ENCODE assay signal across 28 cellular contexts in genomic region chr19:5247957-5248705, GRCh38.
DNase-seq lines count a peak whose midpoint lies in the region; ATAC-seq and TF ChIP-seq lines count a peak whose summit lies in the region.
"Had no signal": no experiment of that assay in that cellular context is flagged by ENCODE, and none has a peak within 500 bp of the region (broad histone marks: within the 10 kb centered on the region; RNA-seq: fewer than 3 reads in every experiment).

No MANE protein-coding gene starts in this region.

- H3K36me3 Mint-ChIP-seq in endothelial cell (ENCODE audit: low read depth, unreplicated experiment) (peaks cover 4% of the 10 kb centered on the region), nephron progenitor cell (ENCODE audit: low read depth) (peaks cover 67% of the 10 kb centered on the region)
- H3K36me3 Mint-ChIP-seq: CD4-positive, alpha-beta memory T cell had no signal

- no peak overlapping the region for H2AFZ ChIP-seq in Karpas-422 (ENCODE audit: low read length)
- H2AFZ ChIP-seq: PC-9 had no signal

- no peaks in the 10 kb centered on the region for H3K79me2 ChIP-seq in Karpas-422 (ENCODE audit: low read length)

- peaks cover 2% of the 10 kb centered on the region for H3K36me3 ChIP-seq in H7 (replicated peaks; ENCODE audit: control insufficient read depth, insufficient read depth, low read length)
- no peaks in the 10 kb centered on the region for H3K36me3 ChIP-seq in Karpas-422 (ENCODE audit: insufficient read depth, low read length)
- H3K36me3 ChIP-seq: SJCRH30 had no signal

- H3K9ac ChIP-seq in Karpas-422 (ENCODE audit: low read length), result no peak overlapping the region

- DNase-seq in H7 (peak; percentile 84), NCI-H748 treated with DMSO at 0.1 percent for 48 hours (lab: John Stamatoyannopoulos, UW) (peak; percentile 35), endothelial cell (ENCODE audit: low spot score) (no peak), nephron progenitor cell (no peak), NCI-H2029 (lab: John Stamatoyannopoulos, UW) (no peak), Karpas-422 (no peak), occipital lobe (lab: John Stamatoyannopoulos, UW) (no peak)
- DNase-seq: AML-193; C1 segment of cervical spinal cord; Caco-2; CD4-positive, alpha-beta memory T cell; DMS 273 treated with DMSO at 0.1 percent for 48 hours; DMS79; EL; GF-D8; KG1; MM.1S; NCI-H2029 treated with DMSO at 0.1 percent for 48 hours; NCI-H226; NCI-H510A treated with DMSO at 0.1 percent for 48 hours; NCI-H82; NK-92 treated with Interleukin-12 subunit alpha and Interleukin-12 subunit beta, amount 100 ng/mL, for 24 hours; PC-9; SJCRH30 had no signal

- H3K4me2 ChIP-seq in Karpas-422 (ENCODE audit: low read depth, low read length, poor library complexity, severe bottlenecking), result no peak overlapping the region
- H3K4me2 ChIP-seq: A549, PC-9 had no signal

- ATAC-seq in HG03439 (IDR thresholded peaks at IDR 0.05; ENCODE audit: unreplicated experiment), result no peak
- ATAC-seq: A549, Right ventricle myocardium inferior, SK-N-SH treated with all-trans-retinoic acid at 6 μM for 48 hours had no signal

- H3K9me2 ChIP-seq in Karpas-422 (replicated peaks; ENCODE audit: insufficient read depth, low read length), result no peaks in the 10 kb centered on the region

- H3K4me1 ChIP-seq in Karpas-422 (ENCODE audit: low read length), result no peaks in the 10 kb centered on the region
- H3K4me1 ChIP-seq: A549, Caco-2, SJCRH30 had no signal

- H3K27me3 Mint-ChIP-seq in endothelial cell (ENCODE audit: unreplicated experiment) (no peaks in the 10 kb centered on the region), nephron progenitor cell (ENCODE audit: low read depth, poor library complexity) (no peaks in the 10 kb centered on the region)

- H3K27ac ChIP-seq in Karpas-422 (ENCODE audit: low read length), result no peak overlapping the region
- H3K27ac ChIP-seq: A549, PC-9, SJCRH30 had no signal

- H3K9me3 Mint-ChIP-seq in endothelial cell (ENCODE audit: unreplicated experiment), result no peaks in the 10 kb centered on the region
- H3K9me3 Mint-ChIP-seq in nephron progenitor cell, result no peaks in the 10 kb centered on the region

- H3K4me3 Mint-ChIP-seq in endothelial cell (ENCODE audit: unreplicated experiment), result peak overlapping the region; percentile 21
- no peak overlapping the region for H3K4me3 Mint-ChIP-seq in nephron progenitor cell
- H3K4me3 Mint-ChIP-seq: CD4-positive, alpha-beta memory T cell had no signal

- H3K4me3 ChIP-seq in H7 (ENCODE audit: insufficient read depth, low read depth, low read length), result no peak overlapping the region
- H3K4me3 ChIP-seq in Karpas-422 (ENCODE audit: low read length), result no peak overlapping the region
- H3K4me3 ChIP-seq: A549, PC-9, SJCRH30 had no signal

- H3K27me3 ChIP-seq in H7 (ENCODE audit: control insufficient read depth, insufficient read depth, low read length) (no peaks in the 10 kb centered on the region), Karpas-422 (ENCODE audit: low read length) (no peaks in the 10 kb centered on the region)
- H3K27me3 ChIP-seq: SJCRH30 had no signal

- no peaks in the 10 kb centered on the region for H4K20me1 ChIP-seq in Karpas-422 (ENCODE audit: insufficient read depth, low read depth, low read length)

- TF ChIP-seq CTCF in endothelial cell (IDR thresholded peaks at IDR 0.05; ENCODE audit: unreplicated experiment), result no peak
- TF ChIP-seq CTCF in nephron progenitor cell (IDR thresholded peaks at IDR 0.05), result no peak

- peak overlapping the region; percentile 72 for H3K27ac Mint-ChIP-seq in endothelial cell (ENCODE audit: unreplicated experiment)
- H3K27ac Mint-ChIP-seq in nephron progenitor cell, result peak overlapping the region; percentile 57

- peaks cover 17% of the 10 kb centered on the region for H3K4me1 Mint-ChIP-seq in endothelial cell (ENCODE audit: unreplicated experiment)
- peaks cover 32% of the 10 kb centered on the region for H3K4me1 Mint-ChIP-seq in nephron progenitor cell
- H3K4me1 Mint-ChIP-seq: CD4-positive, alpha-beta memory T cell had no signal

- no peaks in the 10 kb centered on the region for H3K9me3 ChIP-seq in Karpas-422 (ENCODE audit: low read length)
- H3K9me3 ChIP-seq: A549, Caco-2, SJCRH30 had no signal

Comparison
In these comparisons a context has a peak if more than half of its experiments do, and no peak if none do; other contexts are left out.
1. DNase-seq: peak in H7 (single experiment) and NCI-H748 treated with DMSO at 0.1 percent for 48 hours (single experiment); none in endothelial cell (single experiment), nephron progenitor cell (single experiment), NCI-H2029 (single experiment), Karpas-422 (single experiment) and occipital lobe (single experiment).